29 cellular contexts compared by ENCODE assay signal in genomic region chr13:38707433-38707832, GRCh38. TPM values are rescaled to one million over a fixed set of nuclear protein-coding genes. Genes with fewer than 3 reads are reported as not detected.
"Had no signal": no experiment of that assay in that cellular context is flagged by ENCODE, and none has a peak within 500 bp of the region (broad histone marks: within the 10 kb centered on the region; RNA-seq: fewer than 3 reads in every experiment).

No MANE protein-coding gene starts in this region.

- FAIRE-seq: islet of Langerhans, pancreas had no signal

- H3K9me3 ChIP-seq: esophagus squamous epithelium, heart right ventricle, mucosa of descending colon, neutrophil, pancreas, right atrium auricular region, sigmoid colon, stomach, tibial artery, upper lobe of left lung, uterus had no signal

- H3K27me3 ChIP-seq: esophagus squamous epithelium, heart right ventricle, neutrophil, pancreas, right atrium auricular region, sigmoid colon, stomach, upper lobe of left lung, uterus had no signal

- DNase-seq: effector memory CD8-positive, alpha-beta T cell; erythroblast; esophagus squamous epithelium; foreskin melanocyte; glutamatergic neuron; heart right ventricle; hippocampal formation; left cardiac atrium; left ventricle myocardium superior; mesenchymal stem cell; mucosa of descending colon; naive B cell; pancreas; sigmoid colon; stimulated activated CD4-positive, alpha-beta T cell treated with anti-CD3 and anti-CD28 coated beads, Interleukin-2, amount 100 ng/mL, for 24 hours; stimulated activated CD4-positive, alpha-beta T cell treated with anti-CD3 and anti-CD28 coated beads, Interleukin-4, amount 100 ng/mL, for 24 hours; stimulated activated naive CD4-positive, alpha-beta T cell treated with Interleukin-2 at 50 U/mL for 16 hours; stomach; tibial artery; upper lobe of left lung; uterus had no signal

- H3K27ac ChIP-seq: coronary artery, esophagus squamous epithelium, heart right ventricle, neutrophil, pancreas, right atrium auricular region, sigmoid colon, stomach, tibial artery, uterus had no signal

- H3K36me3 ChIP-seq: esophagus squamous epithelium, heart right ventricle, neutrophil, pancreas, right atrium auricular region, sigmoid colon, stomach, tibial artery, upper lobe of left lung, uterus had no signal

- ATAC-seq: effector memory CD8-positive, alpha-beta T cell; heart right ventricle; left cardiac atrium; left ventricle myocardium superior; mucosa of descending colon; natural killer cell treated with Interleukin-12 subunit alpha and Interleukin-12 subunit beta and Interleukin-15 and Interleukin-18, amount 100 ng/mL, for 72 hours; pancreas; stimulated activated effector memory CD8-positive, alpha-beta T cell treated with anti-CD3 and anti-CD28 coated beads, Interleukin-12 subunit alpha, Interleukin-12 subunit beta, amount 100 ng/mL, for 72 hours had no signal

- H3K4me3 ChIP-seq: coronary artery, esophagus squamous epithelium, heart right ventricle, lung, mucosa of descending colon, pancreas, right atrium auricular region, sigmoid colon, stomach, tibial artery, upper lobe of left lung, uterus had no signal

- H3K4me1 ChIP-seq: esophagus squamous epithelium, pancreas, right atrium auricular region, stomach, tibial artery, uterus had no signal

RNA-seq across cellular contexts. Expression of gene FREM2, which starts 20.6 kb away (rescaled TPM):
- total RNA-seq: dermis microvascular lymphatic vessel endothelial cell; natural killer cell treated with Interleukin-12 subunit alpha and Interleukin-12 subunit beta and Interleukin-15 and Interleukin-18, amount 100 ng/mL, for 72 hours had no signal
